In genomic region chr15:31024979-31025378, GRCh38 we compare ENCODE assay signal across 17 cellular contexts. TPM values are rescaled to one million over a fixed set of nuclear protein-coding genes. Genes with fewer than 3 reads are reported as not detected.
A peak's percentile ranks its signal among the peaks of the same experiment; 100 is the strongest.
DNase-seq lines count a peak whose midpoint lies in the region; ATAC-seq and TF ChIP-seq lines count a peak whose summit lies in the region.
"Had no signal": no experiment of that assay in that cellular context is flagged by ENCODE, and none has a peak within 500 bp of the region (broad histone marks: within the 10 kb centered on the region; RNA-seq: fewer than 3 reads in every experiment).

No MANE protein-coding gene starts in this region.

- H3K27ac ChIP-seq in epithelial cell of prostate (peak overlapping the region; percentile 95), caudate nucleus (ENCODE audit: low read depth, low read length) (no peak overlapping the region)
- H3K27ac ChIP-seq: prostate gland had no signal

- TF ChIP-seq CTCF in Caco-2 (IDR thresholded peaks at IDR 0.05; ENCODE audit: insufficient read depth in 1 of 2, low read depth in 1 of 2, low read length in 1 of 2, severe bottlenecking in 1 of 2, unreplicated experiment in 1 of 2) (no peak), nephron (IDR thresholded peaks at IDR 0.05; ENCODE audit: unreplicated experiment in 3 of 3) (no peak)

- peak overlapping the region; percentile 81 for H3K27ac Mint-ChIP-seq in Caco-2 (ENCODE audit: unreplicated experiment)
- peak overlapping the region; percentile 61 to 84 (median 70) for H3K27ac Mint-ChIP-seq in nephron
- H3K27ac Mint-ChIP-seq in effector memory CD8-positive, alpha-beta T cell = no peak overlapping the region
- H3K27ac Mint-ChIP-seq: activated B cell treated with CpG ODN at 0.5 μM for 24 hours; activated naive CD8-positive, alpha-beta T cell had no signal

- no peak for ATAC-seq in effector memory CD8-positive, alpha-beta T cell (replicated peaks)

- H3K27me3 Mint-ChIP-seq in Caco-2 (ENCODE audit: insufficient read depth, unreplicated experiment) (no peaks in the 10 kb centered on the region), nephron (ENCODE audit: low read depth) (no peaks in the 10 kb centered on the region)
- peaks cover 36 to 44% of the 10 kb centered on the region in 2 donors for H3K27me3 Mint-ChIP-seq in effector memory CD8-positive, alpha-beta T cell
- H3K27me3 Mint-ChIP-seq: activated naive CD8-positive, alpha-beta T cell had no signal

- no peaks in the 10 kb centered on the region for H3K36me3 ChIP-seq in Caco-2 (ENCODE audit: control insufficient read depth, insufficient read depth, low read length)
- H3K36me3 ChIP-seq: BE2C, prostate gland, tibial nerve had no signal

- peak overlapping the region; percentile 32 for H3K4me3 Mint-ChIP-seq in Caco-2 (ENCODE audit: unreplicated experiment)
- no peak overlapping the region for H3K4me3 Mint-ChIP-seq in nephron
- no peak overlapping the region for H3K4me3 Mint-ChIP-seq in effector memory CD8-positive, alpha-beta T cell
- H3K4me3 Mint-ChIP-seq: activated B cell treated with CpG ODN at 0.5 μM for 24 hours; activated naive CD8-positive, alpha-beta T cell had no signal

- intact Hi-C loops in Caco-2 (cut with micrococcal nuclease; ENCODE audit: unreplicated experiment) = loop anchor here (1.0 to 2.0 kb wide), 5 partner anchors 9 to 195 kb away; partner anchors contain the start of gene MTMR10

- H3K27me3 ChIP-seq in Caco-2 (replicated peaks; ENCODE audit: control insufficient read depth, insufficient read depth, low read length) = no peaks in the 10 kb centered on the region
- H3K27me3 ChIP-seq: tibial nerve had no signal

- no peaks in the 10 kb centered on the region for H3K9me3 ChIP-seq in Caco-2
- H3K9me3 ChIP-seq: BE2C, prostate gland, tibial nerve had no signal

- no peak overlapping the region for H3K4me3 ChIP-seq in Caco-2 (ENCODE audit: low read depth, low read length)
- H3K4me3 ChIP-seq: prostate gland, tibial nerve had no signal

- H3K4me1 ChIP-seq in Caco-2 = peaks cover 37% of the 10 kb centered on the region
- H3K4me1 ChIP-seq: BE2C, prostate gland had no signal

- peaks cover 47% of the 10 kb centered on the region for H3K4me1 Mint-ChIP-seq in Caco-2 (ENCODE audit: low read depth, unreplicated experiment)
- H3K4me1 Mint-ChIP-seq in nephron = peaks cover 25% of the 10 kb centered on the region
- H3K4me1 Mint-ChIP-seq in effector memory CD8-positive, alpha-beta T cell (ENCODE audit: low read depth in 2 of 2) = peaks cover 0 to 4% of the 10 kb centered on the region in 2 donors

- CTCF ChIA-PET in Caco-2 (lab: Charles Lee) = interaction anchor here (1.0 to 2.5 kb wide), 4 partner anchors 9 to 104 kb away, joined by 5 to 19 read pairs (median 6); partner anchors contain the start of gene MTMR10

- no peaks in the 10 kb centered on the region for H3K9me3 Mint-ChIP-seq in Caco-2 (ENCODE audit: unreplicated experiment)
- H3K9me3 Mint-ChIP-seq in nephron = no peaks in the 10 kb centered on the region
- H3K9me3 Mint-ChIP-seq in effector memory CD8-positive, alpha-beta T cell = no peaks in the 10 kb centered on the region

- POLR2A ChIA-PET in Caco-2 (lab: Charles Lee) = interaction anchor here (1.1 to 2.9 kb wide), 5 partner anchors 9 to 36 kb away, joined by 3 to 39 read pairs (median 6); partner anchors contain the start of gene MTMR10

- H3K36me3 Mint-ChIP-seq in Caco-2 (ENCODE audit: insufficient read depth, unreplicated experiment) = peaks cover 21% of the 10 kb centered on the region
- no peaks in the 10 kb centered on the region for H3K36me3 Mint-ChIP-seq in nephron (ENCODE audit: low read depth)
- H3K36me3 Mint-ChIP-seq in effector memory CD8-positive, alpha-beta T cell (ENCODE audit: insufficient read depth) = no peaks in the 10 kb centered on the region
- H3K36me3 Mint-ChIP-seq: activated naive CD8-positive, alpha-beta T cell had no signal

- BruUV-seq in Caco-2 (replicated peaks; lab: Mats Ljungman, UMichigan) = no TSS peak

- DNase-seq in Caco-2 = peak; percentile 80 to 81
- peak; percentile 17 for DNase-seq in NCI-H460 (ENCODE audit: extremely low read depth, low read depth)
- no peak for DNase-seq in epithelial cell of prostate (ENCODE audit: low read depth, low spot score)
- DNase-seq in caudate nucleus (lab: John Stamatoyannopoulos, UW) = no peak
- DNase-seq in effector memory CD8-positive, alpha-beta T cell = no peak
- DNase-seq in stimulated activated naive CD4-positive, alpha-beta T cell treated with Interleukin-2 at 50 U/mL for 16 hours (lab: John Stamatoyannopoulos, UW) = no peak
- DNase-seq in activated effector memory CD4-positive, alpha-beta T cell treated with Interleukin-2 at 50 U/mL for 16 hours = no peak
- DNase-seq: activated B cell treated with CpG ODN at 0.5 μM for 24 hours; activated CD8-positive, alpha-beta memory T cell treated with anti-CD3 and anti-CD28 coated beads, Interleukin-2, amount 50 U/mL, for 4 hours; BE2C; DMS79; NCI-H1105; stimulated activated CD4-positive, alpha-beta T cell treated with anti-CD3 and anti-CD28 coated beads, Interleukin-2, amount 100 ng/mL, for 24 hours had no signal

RNA-seq across cellular contexts. Expression of gene MTMR10, which starts 33.6 kb away (rescaled TPM):
- total RNA-seq in Caco-2 (2022) = 27.5 and 33.2 TPM in 2 replicates
- total RNA-seq in NCI-H460 (2014; rRNA removed; shearing (Covaris generic)) = 16.2 and 18.9 TPM in 2 replicates
- polyA plus RNA-seq in NCI-H460 (2014; cell fraction: nucleus; rRNA removed) = 7.9 and 15.7 TPM in 2 replicates

Comparison
In these comparisons a context has a peak if more than half of its experiments do, and no peak if none do; other contexts are left out.
1. DNase-seq: peak in Caco-2 (2 of 2) and NCI-H460 (single experiment); none in epithelial cell of prostate (single experiment), caudate nucleus (0 of 61), effector memory CD8-positive, alpha-beta T cell (0 of 3), stimulated activated naive CD4-positive, alpha-beta T cell treated with Interleukin-2 at 50 U/mL for 16 hours (single experiment) and activated effector memory CD4-positive, alpha-beta T cell treated with Interleukin-2 at 50 U/mL for 16 hours (single experiment).
2. H3K27ac Mint-ChIP-seq: peak in Caco-2 (single experiment) and nephron (3 of 3); none in effector memory CD8-positive, alpha-beta T cell (0 of 2).